In the genomic region with DNA sequence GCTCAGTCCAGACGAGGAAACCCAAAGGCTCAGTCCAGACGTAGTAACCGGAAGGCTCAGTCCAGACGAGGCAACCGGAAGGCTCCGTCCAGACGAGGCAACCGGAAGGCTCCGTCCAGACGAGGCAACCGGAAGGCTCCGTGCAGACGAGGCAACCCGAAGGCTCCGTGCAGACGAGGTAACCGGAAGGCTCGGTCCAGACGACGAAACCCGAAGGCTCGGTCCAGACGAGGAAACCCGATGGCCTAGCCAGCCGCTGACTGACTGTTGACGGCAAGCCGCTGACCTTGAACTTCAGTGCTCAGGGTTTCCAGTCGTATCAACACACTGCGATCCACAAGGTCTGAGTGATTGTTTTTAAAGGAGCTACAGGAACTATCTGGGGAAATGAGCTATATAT, we compare ENCODE assay signal across 35 cellular contexts.
"Had no signal": no experiment of that assay in that cellular context is flagged by ENCODE, and none has a peak within 500 bp of the region (broad histone marks: within the 10 kb centered on the region; RNA-seq: fewer than 3 reads in every experiment).

No MANE protein-coding gene starts in this region.

- H3K4me3 ChIP-seq: MG63 had no signal

- DNase-seq: Karpas-422, Kasumi-1, MG63, MM.1S, MV-4-11, NCI-H1048, NCI-H1092, NCI-H1092 treated with DMSO at 0.1 percent for 48 hours, NCI-H1105, NCI-H1105 treated with DMSO at 0.1 percent for 48 hours, NCI-H1417, NCI-H1417 treated with DMSO at 0.1 percent for 48 hours, NCI-H1436 treated with DMSO at 0.1 percent for 48 hours, NCI-H146, NCI-H1694, NCI-H1694 treated with DMSO at 0.1 percent for 48 hours, NCI-H187, NCI-H187 treated with DMSO at 0.1 percent for 48 hours, NCI-H1930, NCI-H2029, NCI-H2029 treated with DMSO at 0.1 percent for 48 hours, NCI-H2081, NCI-H2081 treated with DMSO at 0.1 percent for 48 hours, NCI-H2107, NCI-H2171, NCI-H2171 treated with DMSO at 0.1 percent for 48 hours, NCI-H2227 treated with DMSO at 0.1 percent for 48 hours, NCI-H226, NCI-H345, NCI-H446, NCI-H446 treated with DMSO at 0.1 percent for 48 hours, NCI-H510A, NCI-H510A treated with DMSO at 0.1 percent for 48 hours, NCI-H524 had no signal

- H3K27ac ChIP-seq: KMS-11 had no signal

- H3K36me3 ChIP-seq: MG63 had no signal

- H3K4me2 ChIP-seq: KMS-11 had no signal

- H3K9me3 ChIP-seq: MG63 had no signal

- H3K9ac ChIP-seq: KMS-11 had no signal

- H3K27me3 ChIP-seq: MG63 had no signal
